Comparison of ENCODE assay signal across 29 cellular contexts in genomic region chr19:54125713-54126112, GRCh38. TPM values are rescaled to one million over a fixed set of nuclear protein-coding genes. Genes with fewer than 3 reads are reported as not detected.
"Had no signal": no experiment of that assay in that cellular context is flagged by ENCODE, and none has a peak within 500 bp of the region (broad histone marks: within the 10 kb centered on the region; RNA-seq: fewer than 3 reads in every experiment).

No MANE protein-coding gene starts in this region.

- H3K4me1 Mint-ChIP-seq: mesothelial cell of epicardium; naive thymus-derived CD4-positive, alpha-beta T cell; stimulated activated effector memory CD8-positive, alpha-beta T cell treated with anti-CD3 and anti-CD28 coated beads, Interleukin-12 subunit alpha, Interleukin-12 subunit beta, amount 100 ng/mL, for 72 hours had no signal

- H3K36me3 Mint-ChIP-seq: natural killer cell treated with Interleukin-12 subunit alpha and Interleukin-12 subunit beta and Interleukin-15 and Interleukin-18, amount 100 ng/mL, for 72 hours had no signal

- H3K9me3 Mint-ChIP-seq: mesothelial cell of epicardium; naive thymus-derived CD4-positive, alpha-beta T cell; natural killer cell treated with Interleukin-12 subunit alpha and Interleukin-12 subunit beta and Interleukin-15 and Interleukin-18, amount 100 ng/mL, for 72 hours; stimulated activated effector memory CD8-positive, alpha-beta T cell treated with anti-CD3 and anti-CD28 coated beads, Interleukin-12 subunit alpha, Interleukin-12 subunit beta, amount 100 ng/mL, for 72 hours; stimulated activated naive CD8-positive, alpha-beta T cell treated with anti-CD3 and anti-CD28 coated beads, Interleukin-15, Interleukin-2, amounts not matched to agents 100 ng/mL and 50 ng/mL, for 24 hours had no signal

- H3K27me3 Mint-ChIP-seq: naive thymus-derived CD4-positive, alpha-beta T cell; natural killer cell treated with Interleukin-12 subunit alpha and Interleukin-12 subunit beta and Interleukin-15 and Interleukin-18, amount 100 ng/mL, for 72 hours; stimulated activated naive CD8-positive, alpha-beta T cell treated with anti-CD3 and anti-CD28 coated beads, Interleukin-15, Interleukin-2, amounts not matched to agents 100 ng/mL and 50 ng/mL, for 24 hours had no signal

- H3K4me1 ChIP-seq: heart right ventricle, left lung, pancreas, prostate gland, suprapubic skin, tibial artery, vagina had no signal

- H3K4me3 Mint-ChIP-seq: mesothelial cell of epicardium; naive thymus-derived CD4-positive, alpha-beta T cell; natural killer cell treated with Interleukin-12 subunit alpha and Interleukin-12 subunit beta and Interleukin-15 and Interleukin-18, amount 100 ng/mL, for 72 hours; stimulated activated effector memory CD8-positive, alpha-beta T cell treated with anti-CD3 and anti-CD28 coated beads, Interleukin-12 subunit alpha, Interleukin-12 subunit beta, amount 100 ng/mL, for 72 hours; stimulated activated naive CD8-positive, alpha-beta T cell treated with anti-CD3 and anti-CD28 coated beads, Interleukin-15, Interleukin-2, amounts not matched to agents 100 ng/mL and 50 ng/mL, for 24 hours had no signal

- ATAC-seq: heart right ventricle; left colon; left lung; naive thymus-derived CD4-positive, alpha-beta T cell; natural killer cell treated with Interleukin-12 subunit alpha and Interleukin-12 subunit beta and Interleukin-15 and Interleukin-18, amount 100 ng/mL, for 72 hours; pancreas; right cardiac atrium; sciatic nerve; stimulated activated effector memory CD8-positive, alpha-beta T cell treated with anti-CD3 and anti-CD28 coated beads, Interleukin-12 subunit alpha, Interleukin-12 subunit beta, amount 100 ng/mL, for 72 hours had no signal

- H3K4me3 ChIP-seq: heart right ventricle, left lung, lung, pancreas, prostate gland, skin epidermis, suprapubic skin, thoracic aorta, tibial artery, vagina had no signal

- DNase-seq: heart right ventricle; hippocampal formation; left colon; mesendoderm; naive thymus-derived CD4-positive, alpha-beta T cell; nucleus accumbens; posterior cingulate gyrus; retina; stimulated activated CD4-positive, alpha-beta T cell treated with anti-CD3 and anti-CD28 coated beads, Interleukin-12 subunit alpha, Interleukin-12 subunit beta, amount 100 ng/mL, for 4 hours; stimulated activated CD4-positive, alpha-beta T cell treated with anti-CD3 and anti-CD28 coated beads, Interleukin-4, amount 100 ng/mL, for 24 hours; stimulated activated naive CD4-positive, alpha-beta T cell; tibial artery; trophoblast cell had no signal

- H3K27ac ChIP-seq: heart right ventricle, left lung, pancreas, prostate gland, skin epidermis, suprapubic skin, thoracic aorta, tibial artery, vagina had no signal

- H3K27me3 ChIP-seq: heart right ventricle, left lung, pancreas, suprapubic skin, tibial artery, vagina had no signal

- FAIRE-seq: keratinocyte, pancreas had no signal

- H3K9me3 ChIP-seq: heart right ventricle, left lung, pancreas, prostate gland, suprapubic skin, thoracic aorta, tibial artery, vagina had no signal

RNA-seq across cellular contexts. Expression of gene OSCAR, which starts 25.1 kb away (rescaled TPM):
- total RNA-seq: mesothelial cell of epicardium, myocyte had no signal
